In genomic region chr6:149063443-149063842, GRCh38 we compare ENCODE assay signal across 1 cellular context.
TF ChIP-seq lines count a peak whose summit lies in the region.

No MANE protein-coding gene starts in this region.

TF ChIP-seq in GM12878, 131 proteins besides CTCF, POLR2A, EP300 and RAD21 (continued from another document):
- TF ChIP-seq REST (IDR thresholded peaks at IDR 0.05; ENCODE audit: low read depth, low read length) (no peak), RELB (IDR thresholded peaks at IDR 0.05; ENCODE audit: low read depth) (no peak), MEF2B (IDR thresholded peaks at IDR 0.05; ENCODE audit: partially characterized antibody, poor library complexity, severe bottlenecking) (no peak), CHD2 (IDR thresholded peaks at IDR 0.05; ENCODE audit: borderline replicate concordance, low read depth, low read length) (no peak), GATAD2B (conservative IDR thresholded peaks at IDR 0.05; ENCODE audit: low read depth) (no peak)
